1 cellular context compared by ENCODE assay signal in genomic region chr20:43746344-43747137, GRCh38.
TF ChIP-seq lines count a peak whose summit lies in the region.

No MANE protein-coding gene starts in this region.

TF ChIP-seq in HEK293, 187 proteins besides CTCF, POLR2A, EP300 and RAD21 (continued from another document):
- TF ChIP-seq ZNF18 (tag by site-specific recombination; IDR thresholded peaks at IDR 0.05) (no peak), YY1 (tag by site-specific recombination; IDR thresholded peaks at IDR 0.05) (no peak), KLF10 (tag by site-specific recombination; IDR thresholded peaks at IDR 0.05) (0 out of 2 replicates have a peak, but pooled peaks have one; percentile 19), SP7 (tag by site-specific recombination; IDR thresholded peaks at IDR 0.05) (peak; percentile 94), ZNF629 (tag by site-specific recombination; IDR thresholded peaks at IDR 0.05) (0 out of 2 replicates have a peak, but pooled peaks have one; percentile 16), ZNF660 (tag by site-specific recombination; IDR thresholded peaks at IDR 0.05) (no peak)
